21 cellular contexts compared by ENCODE assay signal in genomic region chr6:127013865-127014264, GRCh38.
"Had no signal": no experiment of that assay in that cellular context is flagged by ENCODE, and none has a peak within 500 bp of the region (broad histone marks: within the 10 kb centered on the region; RNA-seq: fewer than 3 reads in every experiment).

No MANE protein-coding gene starts in this region.

- DNase-seq: central memory CD4-positive, alpha-beta T cell; cortex of kidney; dorsolateral prefrontal cortex; effector CD8-positive, alpha-beta T cell; heart right ventricle; islet precursor cell; natural killer cell; nucleus accumbens; pancreas; retina; right lobe of liver; spleen; stimulated activated CD4-positive, alpha-beta T cell treated with anti-CD3 and anti-CD28 coated beads, Interleukin-15, amount 100 ng/mL, for 24 hours; stimulated activated CD4-positive, alpha-beta T cell treated with anti-CD3 and anti-CD28 coated beads, Interleukin-1b, Interleukin-23, amount 100 ng/mL, for 48 hours; stimulated activated CD4-positive, alpha-beta T cell treated with anti-CD3 and anti-CD28 coated beads, Interleukin-4, amount 100 ng/mL, for 24 hours; transverse colon had no signal

- H3K27ac Mint-ChIP-seq: natural killer cell; neural progenitor cell; progenitor cell of endocrine pancreas; stimulated activated memory B cell treated with anti-CD40 and anti-IgM and Interleukin-4, amounts not matched to agents 10 μg/mL and 1 μg/mL and 100 μg/mL, for 72 hours; stimulated activated naive CD8-positive, alpha-beta T cell treated with anti-CD3 and anti-CD28 coated beads, Interleukin-15, Interleukin-2, amounts not matched to agents 100 ng/mL and 50 ng/mL, for 24 hours had no signal

- H3K4me1 Mint-ChIP-seq: natural killer cell; neural progenitor cell; stimulated activated memory B cell treated with anti-CD40 and anti-IgM and Interleukin-4, amounts not matched to agents 10 μg/mL and 1 μg/mL and 100 μg/mL, for 72 hours had no signal

- H3K4me3 ChIP-seq: dorsolateral prefrontal cortex, heart right ventricle, neural progenitor cell, pancreas, right lobe of liver, spleen, transverse colon had no signal

- H3K27ac ChIP-seq: dorsolateral prefrontal cortex, heart right ventricle, neural progenitor cell, pancreas, right lobe of liver, spleen, transverse colon had no signal

- H3K27me3 Mint-ChIP-seq: stimulated activated memory B cell treated with anti-CD40 and anti-IgM and Interleukin-4, amounts not matched to agents 10 μg/mL and 1 μg/mL and 100 μg/mL, for 72 hours; stimulated activated naive CD8-positive, alpha-beta T cell treated with anti-CD3 and anti-CD28 coated beads, Interleukin-15, Interleukin-2, amounts not matched to agents 100 ng/mL and 50 ng/mL, for 24 hours had no signal

- H3K27me3 ChIP-seq: dorsolateral prefrontal cortex, heart right ventricle, neural progenitor cell, pancreas, spleen, transverse colon had no signal

- ATAC-seq: esophagus mucosa; heart right ventricle; natural killer cell; pancreas; right lobe of liver; stimulated activated memory B cell treated with anti-CD40 and anti-IgM and Interleukin-4, amounts not matched to agents 10 μg/mL and 1 μg/mL and 100 μg/mL, for 72 hours had no signal

- H3K36me3 ChIP-seq: heart right ventricle, neural progenitor cell, pancreas, right lobe of liver, spleen, transverse colon had no signal

- H3K4me3 Mint-ChIP-seq: natural killer cell; neural progenitor cell; stimulated activated memory B cell treated with anti-CD40 and anti-IgM and Interleukin-4, amounts not matched to agents 10 μg/mL and 1 μg/mL and 100 μg/mL, for 72 hours; stimulated activated naive CD8-positive, alpha-beta T cell treated with anti-CD3 and anti-CD28 coated beads, Interleukin-15, Interleukin-2, amounts not matched to agents 100 ng/mL and 50 ng/mL, for 24 hours had no signal

- H3K9me3 ChIP-seq: heart right ventricle, pancreas, right lobe of liver, spleen, transverse colon had no signal

- H3K4me1 ChIP-seq: heart right ventricle, neural progenitor cell, pancreas, right lobe of liver, spleen, transverse colon had no signal

- H3K9me3 Mint-ChIP-seq: neural progenitor cell; stimulated activated memory B cell treated with anti-CD40 and anti-IgM and Interleukin-4, amounts not matched to agents 10 μg/mL and 1 μg/mL and 100 μg/mL, for 72 hours; stimulated activated naive CD8-positive, alpha-beta T cell treated with anti-CD3 and anti-CD28 coated beads, Interleukin-15, Interleukin-2, amounts not matched to agents 100 ng/mL and 50 ng/mL, for 24 hours had no signal

- H3K36me3 Mint-ChIP-seq: natural killer cell; neural progenitor cell; stimulated activated memory B cell treated with anti-CD40 and anti-IgM and Interleukin-4, amounts not matched to agents 10 μg/mL and 1 μg/mL and 100 μg/mL, for 72 hours had no signal
